7 cellular contexts compared by ENCODE assay signal in the genomic region with DNA sequence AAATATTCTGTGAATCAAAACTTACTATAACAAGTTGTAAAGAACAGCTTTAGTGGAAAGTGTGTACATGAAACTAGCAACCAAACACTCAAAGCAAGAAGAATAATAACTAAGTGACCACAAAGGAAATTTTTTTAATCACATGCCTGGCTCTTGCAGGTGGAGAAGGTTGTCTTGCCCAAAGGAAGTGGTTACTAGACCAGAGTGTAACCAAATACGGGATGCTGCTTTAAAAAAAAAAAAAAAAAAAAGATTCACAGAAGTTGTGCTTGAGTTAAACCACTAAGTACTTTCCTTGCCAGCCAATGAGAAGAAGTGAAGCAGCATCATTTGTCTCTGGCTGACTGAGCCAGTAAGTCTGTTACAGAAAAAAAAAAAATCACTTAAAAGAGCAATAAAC. TPM values are rescaled to one million over a fixed set of nuclear protein-coding genes. Genes with fewer than 3 reads are reported as not detected.
DNase-seq lines count a peak whose midpoint lies in the region; ATAC-seq, FAIRE-seq and TF ChIP-seq lines count a peak whose summit lies in the region.

No MANE protein-coding gene starts in this region.

- H3K4me1 ChIP-seq in kidney (ENCODE audit: control insufficient read depth in 1 of 2, insufficient read depth in 1 of 2, low read depth in 1 of 2, low read length in 2 of 2), result no peaks in the 10 kb centered on the region

- H3K27ac ChIP-seq in kidney (ENCODE audit: low read depth in 2 of 2, low read length in 2 of 2), result no peak overlapping the region

- H3K4me3 ChIP-seq in kidney (ENCODE audit: low read length in 2 of 2), result no peak overlapping the region

- no peak overlapping the region for H3K9ac ChIP-seq in kidney (ENCODE audit: low read length in 2 of 2)

- DNase-seq in HCEC 1CT, result peak; percentile 13
- DNase-seq in NOMO-1 (lab: John Stamatoyannopoulos, UW; ENCODE audit: unreplicated experiment in 2 of 2), result peak; percentile 53 to 90
- DNase-seq in kidney tubule cell (ENCODE audit: low spot score), result peak; percentile 28
- DNase-seq in sciatic nerve (ENCODE audit: low spot score), result no peak
- DNase-seq in kidney, result no peak
- DNase-seq in middle frontal gyrus (ENCODE audit: extremely low spot score, low spot score), result no peak

- H3K36me3 ChIP-seq in kidney (ENCODE audit: control insufficient read depth in 1 of 2, insufficient read depth in 2 of 2, low read length in 2 of 2), result no peaks in the 10 kb centered on the region

- ATAC-seq in GM18861 (IDR thresholded peaks at IDR 0.05; ENCODE audit: unreplicated experiment) (peak; percentile 63), sciatic nerve (no peak)

- intact Hi-C loops in sciatic nerve (cut with DNase I) (no loop called here), kidney (cut with DNase I) (no loop called here)

- no peaks in the 10 kb centered on the region for H3K9me3 ChIP-seq in kidney (ENCODE audit: control insufficient read depth in 1 of 2, low read length in 2 of 2)

- TF ChIP-seq CTCF in kidney (IDR thresholded peaks at IDR 0.05; ENCODE audit: borderline replicate concordance, extremely low read depth, insufficient read depth), result no peak

- FAIRE-seq in kidney (lab: Jason Lieb, UNC), result no peak

RNA-seq across cellular contexts. Expression of a gene that starts 19.1 kb away (rescaled TPM):
- total RNA-seq in sciatic nerve (25.5 TPM), kidney (13.8 TPM)
- 48.0 TPM for polyA plus RNA-seq in kidney (ENCODE audit: insufficient read depth, low read depth, low replicate concordance)

RNA-seq across cellular contexts. Expression of a gene that starts 48.4 kb away (rescaled TPM):
- total RNA-seq in sciatic nerve, result 26.0 TPM
- 63.5 TPM for total RNA-seq in kidney
- polyA plus RNA-seq in kidney (ENCODE audit: insufficient read depth, low read depth, low replicate concordance), result 29.6 TPM

RNA-seq across cellular contexts. Expression of a gene that starts 55.6 kb away (rescaled TPM):
- total RNA-seq in sciatic nerve (10.2 TPM), kidney (6.4 TPM)
- polyA plus RNA-seq in kidney (ENCODE audit: insufficient read depth, low read depth, low replicate concordance), result 10.0 TPM

Comparison
In these comparisons a context has a peak if more than half of its experiments do, and no peak if none do; other contexts are left out.
1. DNase-seq: peak in HCEC 1CT (single experiment), NOMO-1 (2 of 2) and kidney tubule cell (single experiment); none in sciatic nerve (single experiment), kidney (single experiment) and middle frontal gyrus (single experiment).